In the genomic region with DNA sequence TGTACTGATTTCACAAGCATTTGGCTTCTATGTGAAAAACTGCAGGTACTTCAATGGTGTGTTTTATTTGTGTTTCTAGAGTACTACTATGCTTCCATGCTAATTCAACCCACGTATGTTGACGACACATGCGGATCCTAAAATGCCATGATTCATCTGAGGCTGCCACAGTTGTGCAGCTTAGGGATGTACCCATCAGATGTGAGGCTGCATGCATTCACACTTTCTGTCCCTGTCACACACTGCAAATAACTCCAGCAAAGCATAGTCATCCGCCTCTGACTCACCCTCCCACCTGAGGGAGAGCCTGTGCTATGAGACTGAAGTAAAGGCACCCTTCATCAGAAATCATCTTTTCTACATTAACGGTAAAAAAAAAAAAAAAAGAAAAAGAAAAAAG, we compare ENCODE assay signal across 9 cellular contexts. TPM values are rescaled to one million over a fixed set of nuclear protein-coding genes. Genes with fewer than 3 reads are reported as not detected.
DNase-seq lines count a peak whose midpoint lies in the region; ATAC-seq and TF ChIP-seq lines count a peak whose summit lies in the region.
"Had no signal": no experiment of that assay in that cellular context is flagged by ENCODE, and none has a peak within 500 bp of the region (broad histone marks: within the 10 kb centered on the region; RNA-seq: fewer than 3 reads in every experiment).

No MANE protein-coding gene starts in this region.

- no peaks in the 10 kb centered on the region for H3K36me3 ChIP-seq in uterus

- no peak overlapping the region for H3K27ac ChIP-seq in uterus

- TF ChIP-seq POLR2A in uterus (IDR thresholded peaks at IDR 0.05): no peak

- no peaks in the 10 kb centered on the region for H3K27me3 ChIP-seq in uterus

- ATAC-seq in HG03565 (IDR thresholded peaks at IDR 0.05; ENCODE audit: unreplicated experiment) (peak; percentile 56), HG03039 (IDR thresholded peaks at IDR 0.05; ENCODE audit: unreplicated experiment) (no peak)

- no peaks in the 10 kb centered on the region for H3K9me3 ChIP-seq in uterus

- no peak overlapping the region for H3K4me3 ChIP-seq in fibroblast of villous mesenchyme (ENCODE audit: low read depth, low read length)
- H3K4me3 ChIP-seq in uterus: no peak overlapping the region

- intact Hi-C loops in uterus (cut with DNase I; ENCODE audit: low total_unique reads): no loop called here

- H3K4me1 ChIP-seq in uterus: no peaks in the 10 kb centered on the region

- peak; percentile 71 to 80 for DNase-seq in activated CD4-positive, alpha-beta T cell treated with anti-CD3 and anti-CD28 coated beads, Interleukin-2, amount 50 U/mL, for 48 hours
- peak; percentile 14 for DNase-seq in fibroblast of villous mesenchyme (ENCODE audit: low read depth)
- DNase-seq in stimulated activated CD8-positive, alpha-beta memory T cell treated with anti-CD3 and anti-CD28 coated beads, Interleukin-4, amount 100 ng/mL, for 24 hours (ENCODE audit: low read depth): peak; percentile 54
- no peak for DNase-seq in SHP77 treated with DMSO at 0.1 percent for 48 hours (lab: John Stamatoyannopoulos, UW)
- DNase-seq in NOMO-1 (lab: John Stamatoyannopoulos, UW; ENCODE audit: unreplicated experiment in 2 of 2): no peak
- DNase-seq in uterus: no peak
- DNase-seq: cerebellar nuclear complex had no signal

- no peak for TF ChIP-seq CTCF in fibroblast of villous mesenchyme (IDR thresholded peaks at IDR 0.05; ENCODE audit: insufficient read depth, low read depth, low read length)
- TF ChIP-seq CTCF in uterus (IDR thresholded peaks at IDR 0.05): no peak

RNA-seq across cellular contexts. Expression of gene SERTAD2, which starts 22.1 kb away (rescaled TPM):
- total RNA-seq in fibroblast of villous mesenchyme: 6.8 and 7.8 TPM in 2 replicates
- 10 to 100 TPM in 2 of 4 donors, 1 to 10 TPM in 2; 1.8 to 29.5 (median 8.9) TPM for total RNA-seq in uterus

Comparison
In these comparisons a context has a peak if more than half of its experiments do, and no peak if none do; other contexts are left out.
1. DNase-seq: peak in activated CD4-positive, alpha-beta T cell treated with anti-CD3 and anti-CD28 coated beads, Interleukin-2, amount 50 U/mL, for 48 hours (2 of 2), fibroblast of villous mesenchyme (single experiment) and stimulated activated CD8-positive, alpha-beta memory T cell treated with anti-CD3 and anti-CD28 coated beads, Interleukin-4, amount 100 ng/mL, for 24 hours (single experiment); none in SHP77 treated with DMSO at 0.1 percent for 48 hours (single experiment), NOMO-1 (0 of 2) and uterus (0 of 2).